16 cellular contexts compared by ENCODE assay signal in genomic region chr10:124994573-124995473, GRCh38. TPM values are rescaled to one million over a fixed set of nuclear protein-coding genes. Genes with fewer than 3 reads are reported as not detected.
DNase-seq lines count a peak whose midpoint lies in the region; ATAC-seq and TF ChIP-seq lines count a peak whose summit lies in the region.
"Had no signal": no experiment of that assay in that cellular context is flagged by ENCODE, and none has a peak within 500 bp of the region (broad histone marks: within the 10 kb centered on the region; RNA-seq: fewer than 3 reads in every experiment).

No MANE protein-coding gene starts in this region.

- 84% methylated on average over 31 of the region's 31 CpGs for WGBS in right cardiac atrium

- CTCF ChIA-PET in GM10248 (lab: Yijun Ruan, JAX): interaction anchor here (1.1 kb wide), 1 partner anchor 54 kb away, joined by 3 read pairs; no protein-coding TSS in a partner anchor

- H3K4me3 ChIP-seq in right cardiac atrium (ENCODE audit: low read length): no peak overlapping the region
- H3K4me3 ChIP-seq: colonic mucosa had no signal

- no peaks in the 10 kb centered on the region for H3K9me3 ChIP-seq in right cardiac atrium (ENCODE audit: control insufficient read depth, low read length)
- H3K9me3 ChIP-seq: colonic mucosa had no signal

- H3K27ac ChIP-seq in right cardiac atrium (ENCODE audit: low read length): no peak overlapping the region
- H3K27ac ChIP-seq: colonic mucosa, HL-60 had no signal

- DNase-seq in GM10248 (ENCODE audit: extremely low spot score) (peak; percentile 9), RPMI8226 (peak; percentile 1), right cardiac atrium (peak in 2 of 3 donors; percentile 50 to 60), posterior vena cava (ENCODE audit: low spot score) (peak; percentile 75), DMS 273 treated with DMSO at 0.1 percent for 48 hours (lab: John Stamatoyannopoulos, UW) (no peak), ureter (ENCODE audit: low spot score) (no peak)
- DNase-seq: activated B cell treated with CpG ODN at 0.5 μM for 24 hours; activated naive CD8-positive, alpha-beta T cell treated with anti-CD3 and anti-CD28 coated beads, Interleukin-2, amount 50 U/mL, for 24 hours; activated T-cell treated with anti-CD3 and anti-CD28 coated beads for 4 hours; colonic mucosa; Karpas-422; NCI-H187 treated with DMSO at 0.1 percent for 48 hours; NCI-H524 had no signal

- TF ChIP-seq CTCF in GM10248 (IDR thresholded peaks at IDR 0.05; ENCODE audit: control extremely low read depth, extremely low read depth, low read depth, missing control alignments): no peak

- H3K4me1 ChIP-seq in right cardiac atrium (ENCODE audit: control insufficient read depth, insufficient read depth, low read length): peaks cover 13% of the 10 kb centered on the region
- H3K4me1 ChIP-seq: colonic mucosa had no signal

- intact Hi-C loops in right cardiac atrium (cut with DNase I): loop anchor here in 3 of 4 donors (5.0 to 10.0 kb wide), 2 partner anchors 50 to 67 kb away; no protein-coding TSS in a partner anchor
- intact Hi-C loops in posterior vena cava (cut with DNase I): no loop called here

- POLR2A ChIA-PET in GM10248 (lab: Yijun Ruan, JAX): interaction anchor here (0.6 kb wide), 1 partner anchor 76 kb away, joined by 3 read pairs; no protein-coding TSS in a partner anchor

- ATAC-seq in right cardiac atrium (no peak), GM19324 (IDR thresholded peaks at IDR 0.05; ENCODE audit: low FRiP score, unreplicated experiment) (no peak), GM21423 (IDR thresholded peaks at IDR 0.05; ENCODE audit: unreplicated experiment) (no peak)
- ATAC-seq: activated naive CD8-positive, alpha-beta T cell treated with anti-CD3 and anti-CD28 coated beads, Interleukin-2, amount 50 U/mL, for 24 hours had no signal

- no peaks in the 10 kb centered on the region for H3K27me3 ChIP-seq in right cardiac atrium (ENCODE audit: control insufficient read depth, insufficient read depth)
- H3K27me3 ChIP-seq: colonic mucosa had no signal

RNA-seq across cellular contexts. Expression of gene ZRANB1, which starts 52.9 kb away (rescaled TPM):
- total RNA-seq in right cardiac atrium: 10 to 100 TPM; 25.3 to 32.2 (median 29.0) TPM
- polyA plus RNA-seq in right cardiac atrium: 14.4 TPM
- 10 to 100 TPM; 19.8 to 26.9 TPM for total RNA-seq in posterior vena cava
- total RNA-seq in ureter: 26.3 TPM

Comparison
In these comparisons a context has a peak if more than half of its experiments do, and no peak if none do; other contexts are left out.
1. DNase-seq: peak in GM10248 (single experiment), RPMI8226 (single experiment), right cardiac atrium (2 of 3) and posterior vena cava (single experiment); none in DMS 273 treated with DMSO at 0.1 percent for 48 hours (single experiment) and ureter (single experiment).
2. intact Hi-C loops: an anchor here in right cardiac atrium (5.0 to 10.0 kb wide); none called in posterior vena cava.